23 cellular contexts compared by ENCODE assay signal in genomic region chr2:16123421-16123820, GRCh38.
"Had no signal": no experiment of that assay in that cellular context is flagged by ENCODE, and none has a peak within 500 bp of the region (broad histone marks: within the 10 kb centered on the region; RNA-seq: fewer than 3 reads in every experiment).

No MANE protein-coding gene starts in this region.

- H3K9ac ChIP-seq: neural progenitor cell had no signal

- DNase-seq: activated CD4-positive, alpha-beta memory T cell treated with anti-CD3 and anti-CD28 coated beads, Interleukin-2, amount 10 ng/mL, durations not matched to agents 7 days and 5 days; activated CD4-positive, alpha-beta T cell treated with anti-CD3 and anti-CD28 coated beads for 48 hours; activated CD8-positive, alpha-beta memory T cell treated with anti-CD3 and anti-CD28 coated beads, Interleukin-2, amount 50 U/mL, for 48 hours; activated gamma-delta T cell; activated naive CD4-positive, alpha-beta T cell treated with anti-CD3 and anti-CD28 coated beads, Interleukin-2, amount 10 ng/mL, durations not matched to agents 7 days and 5 days; activated T-cell treated with anti-CD3 and anti-CD28 coated beads, Interleukin-2, amount 50 U/mL, for 24 hours; amniotic stem cell; caudate nucleus; effector CD4-positive, alpha-beta T cell; left colon; midbrain; naive thymus-derived CD8-positive, alpha-beta T cell; stimulated activated CD4-positive, alpha-beta T cell treated with anti-CD3 and anti-CD28 coated beads, Interleukin-4, amount 100 ng/mL, for 24 hours; stimulated activated naive CD8-positive, alpha-beta T cell treated with anti-CD3 and anti-CD28 coated beads, Interleukin-15, amount 100 ng/mL, for 72 hours; substantia nigra; T-helper 17 cell; T1000; upper lobe of left lung; WERI-Rb-1 had no signal

- H3K4me2 ChIP-seq: neural progenitor cell had no signal

- H3K4me3 ChIP-seq: neural progenitor cell, skin epidermis, upper lobe of left lung, vagina had no signal

- H3K36me3 ChIP-seq: neural progenitor cell, upper lobe of left lung, vagina, WERI-Rb-1 had no signal

- H3K27me3 ChIP-seq: neural progenitor cell, upper lobe of left lung, vagina had no signal

- H3K27ac ChIP-seq: epithelial cell of prostate, neural progenitor cell, skin epidermis, upper lobe of left lung, vagina, WERI-Rb-1 had no signal

- H3K9me3 ChIP-seq: upper lobe of left lung, vagina had no signal

- H2AFZ ChIP-seq: neural progenitor cell had no signal

- H3K4me1 ChIP-seq: upper lobe of left lung, vagina had no signal
